ENCODE assay signal across 1 cellular context in genomic region chr10:101650841-101651240, GRCh38.
TF ChIP-seq lines count a peak whose summit lies in the region.

No MANE protein-coding gene starts in this region.

TF ChIP-seq in H1, 55 proteins besides CTCF, POLR2A, EP300 and RAD21:
- TF ChIP-seq, protein P1, sequence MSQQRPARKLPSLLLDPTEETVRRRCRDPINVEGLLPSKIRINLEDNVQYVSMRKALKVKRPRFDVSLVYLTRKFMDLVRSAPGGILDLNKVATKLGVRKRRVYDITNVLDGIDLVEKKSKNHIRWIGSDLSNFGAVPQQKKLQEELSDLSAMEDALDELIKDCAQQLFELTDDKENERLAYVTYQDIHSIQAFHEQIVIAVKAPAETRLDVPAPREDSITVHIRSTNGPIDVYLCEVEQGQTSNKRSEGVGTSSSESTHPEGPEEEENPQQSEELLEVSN (IDR thresholded peaks at IDR 0.05), result 0 out of 2 replicates have a peak, but pooled peaks have one; percentile 30
- TF ChIP-seq PHF8 (conservative IDR thresholded peaks at IDR 0.05; ENCODE audit: low read depth, low read length) (no peak), RXRA (IDR thresholded peaks at IDR 0.05; ENCODE audit: insufficient read depth, low read depth, low read length) (no peak), YY1 (IDR thresholded peaks at IDR 0.05; ENCODE audit: low read depth, low read length) (no peak), SIN3A (conservative IDR thresholded peaks at IDR 0.05 in 1 of 2, IDR thresholded peaks at IDR 0.05 in 1 of 2; ENCODE audit: low read depth in 1 of 2, low read length in 2 of 2) (no peak)
